Comparison of ENCODE assay signal across 11 cellular contexts in genomic region chr4:185656467-185656890, GRCh38.
A peak's percentile ranks its signal among the peaks of the same experiment; 100 is the strongest.
DNase-seq lines count a peak whose midpoint lies in the region; ATAC-seq, FAIRE-seq and TF ChIP-seq lines count a peak whose summit lies in the region.
"Had no signal": no experiment of that assay in that cellular context is flagged by ENCODE, and none has a peak within 500 bp of the region (broad histone marks: within the 10 kb centered on the region; RNA-seq: fewer than 3 reads in every experiment).

No MANE protein-coding gene starts in this region.

- H3K9me3 ChIP-seq in left ventricle myocardium inferior (replicated peaks) = no peaks in the 10 kb centered on the region
- no peaks in the 10 kb centered on the region for H3K9me3 ChIP-seq in prostate gland

- no peak for FAIRE-seq in GM12891 (lab: Jason Lieb, UNC)

- no peaks in the 10 kb centered on the region for H3K9me3 Mint-ChIP-seq in activated CD4-positive, alpha-beta T cell treated with anti-CD3 and anti-CD28 coated beads, Interleukin-2, amount 10 ng/mL, durations not matched to agents 24 days and 14 days
- H3K9me3 Mint-ChIP-seq in stimulated activated naive B cell treated with anti-CD40 and anti-IgM and Interleukin-4, amounts not matched to agents 10 μg/mL and 1 μg/mL and 100 μg/mL, for 72 hours = no peaks in the 10 kb centered on the region
- H3K9me3 Mint-ChIP-seq: activated CD4-positive, alpha-beta memory T cell treated with anti-CD3 and anti-CD28 coated beads, Interleukin-2, amount 10 ng/mL, durations not matched to agents 7 days and 5 days had no signal

- DNase-seq in AG09319 (ENCODE audit: extremely low read depth, low read depth) = no peak
- peak; percentile 38 for DNase-seq in astrocyte of the cerebellum (ENCODE audit: low read depth)
- DNase-seq in left ventricle myocardium inferior = peak; percentile 47
- peak; percentile 53 for DNase-seq in prostate gland (ENCODE audit: low spot score)
- no peak for DNase-seq in activated CD4-positive, alpha-beta T cell treated with anti-CD3 and anti-CD28 coated beads, Interleukin-2, amount 10 ng/mL, durations not matched to agents 24 days and 14 days
- DNase-seq in GM12891 (ENCODE audit: insufficient read length, low spot score) = no peak
- DNase-seq in stimulated activated naive B cell treated with anti-CD40 and anti-IgM and Interleukin-4, amounts not matched to agents 10 μg/mL and 1 μg/mL and 100 μg/mL, for 72 hours = no peak
- DNase-seq: activated CD4-positive, alpha-beta memory T cell treated with anti-CD3 and anti-CD28 coated beads, Interleukin-2, amount 10 ng/mL, durations not matched to agents 7 days and 5 days; NCI-H82; stimulated activated CD4-positive, alpha-beta T cell treated with anti-CD3 and anti-CD28 coated beads, Interleukin-4, amount 100 ng/mL, for 1 hour had no signal

- peak overlapping the region; percentile 22 for H3K4me3 ChIP-seq in astrocyte of the cerebellum (ENCODE audit: low read depth, low read length)
- peak overlapping the region; percentile 56 for H3K4me3 ChIP-seq in left ventricle myocardium inferior
- H3K4me3 ChIP-seq in prostate gland = peak overlapping the region; percentile 17 to 21

- no peak for ATAC-seq in esophagus mucosa
- ATAC-seq in stimulated activated naive B cell treated with anti-CD40 and anti-IgM and Interleukin-4, amounts not matched to agents 10 μg/mL and 1 μg/mL and 100 μg/mL, for 72 hours (replicated peaks) = no peak

- no peaks in the 10 kb centered on the region for H3K4me1 Mint-ChIP-seq in activated CD4-positive, alpha-beta T cell treated with anti-CD3 and anti-CD28 coated beads, Interleukin-2, amount 10 ng/mL, durations not matched to agents 24 days and 14 days
- H3K4me1 Mint-ChIP-seq in stimulated activated naive B cell treated with anti-CD40 and anti-IgM and Interleukin-4, amounts not matched to agents 10 μg/mL and 1 μg/mL and 100 μg/mL, for 72 hours = no peaks in the 10 kb centered on the region
- H3K4me1 Mint-ChIP-seq: activated CD4-positive, alpha-beta memory T cell treated with anti-CD3 and anti-CD28 coated beads, Interleukin-2, amount 10 ng/mL, durations not matched to agents 7 days and 5 days had no signal

- H3K4me1 ChIP-seq in left ventricle myocardium inferior = peaks cover 89% of the 10 kb centered on the region
- H3K4me1 ChIP-seq in prostate gland (replicated peaks) = peaks cover 7% of the 10 kb centered on the region

- H3K36me3 ChIP-seq in left ventricle myocardium inferior = peaks cover 31% of the 10 kb centered on the region
- H3K36me3 ChIP-seq in prostate gland = no peaks in the 10 kb centered on the region

- no peak overlapping the region for H3K27ac Mint-ChIP-seq in activated CD4-positive, alpha-beta T cell treated with anti-CD3 and anti-CD28 coated beads, Interleukin-2, amount 10 ng/mL, durations not matched to agents 24 days and 14 days
- H3K27ac Mint-ChIP-seq in stimulated activated naive B cell treated with anti-CD40 and anti-IgM and Interleukin-4, amounts not matched to agents 10 μg/mL and 1 μg/mL and 100 μg/mL, for 72 hours = no peak overlapping the region
- H3K27ac Mint-ChIP-seq: activated CD4-positive, alpha-beta memory T cell treated with anti-CD3 and anti-CD28 coated beads, Interleukin-2, amount 10 ng/mL, durations not matched to agents 7 days and 5 days had no signal

- no peaks in the 10 kb centered on the region for H3K27me3 ChIP-seq in left ventricle myocardium inferior (ENCODE audit: low read depth)
- H3K27me3 ChIP-seq in prostate gland (replicated peaks; ENCODE audit: insufficient read depth) = no peaks in the 10 kb centered on the region

- peak; percentile 65 for TF ChIP-seq CTCF in AG09319 (IDR thresholded peaks at IDR 0.05; ENCODE audit: low read depth, low read length)
- peak; percentile 80 for TF ChIP-seq CTCF in astrocyte of the cerebellum (IDR thresholded peaks at IDR 0.05; ENCODE audit: low read depth, low read length, missing control alignments)
- TF ChIP-seq CTCF in left ventricle myocardium inferior (IDR thresholded peaks at IDR 0.05; ENCODE audit: borderline replicate concordance) = peak; percentile 59
- peak in 2 of 4 experiments; percentile 44 to 61 for TF ChIP-seq CTCF in prostate gland (IDR thresholded peaks at IDR 0.05)

- WGBS in prostate gland = 6% methylated on average over 6 of the region's 6 CpGs

- intact Hi-C loops in left ventricle myocardium inferior (cut with micrococcal nuclease) = no loop called here
- intact Hi-C loops in prostate gland (cut with DNase I) = loop anchor here (5.0 to 10.0 kb wide), 4 partner anchors 66 to 366 kb away; partner anchors contain the start of gene SORBS2
- intact Hi-C loops in activated CD4-positive, alpha-beta T cell treated with anti-CD3 and anti-CD28 coated beads, Interleukin-2, amount 10 ng/mL, durations not matched to agents 24 days and 14 days (cut with micrococcal nuclease) = no loop called here

- TF ChIP-seq POLR2A in prostate gland (IDR thresholded peaks at IDR 0.05) (no peak), GM12891 (IDR thresholded peaks at IDR 0.05; ENCODE audit: low read depth, low read length) (no peak)

- H3K27ac ChIP-seq in left ventricle myocardium inferior (replicated peaks) (peak overlapping the region; percentile 86), prostate gland (peak overlapping the region; percentile 77 to 78)

- no peak overlapping the region for H3K4me3 Mint-ChIP-seq in activated CD4-positive, alpha-beta T cell treated with anti-CD3 and anti-CD28 coated beads, Interleukin-2, amount 10 ng/mL, durations not matched to agents 24 days and 14 days
- no peak overlapping the region for H3K4me3 Mint-ChIP-seq in stimulated activated naive B cell treated with anti-CD40 and anti-IgM and Interleukin-4, amounts not matched to agents 10 μg/mL and 1 μg/mL and 100 μg/mL, for 72 hours
- H3K4me3 Mint-ChIP-seq: activated CD4-positive, alpha-beta memory T cell treated with anti-CD3 and anti-CD28 coated beads, Interleukin-2, amount 10 ng/mL, durations not matched to agents 7 days and 5 days had no signal

- H3K27me3 Mint-ChIP-seq in activated CD4-positive, alpha-beta T cell treated with anti-CD3 and anti-CD28 coated beads, Interleukin-2, amount 10 ng/mL, durations not matched to agents 24 days and 14 days = peaks cover 2% of the 10 kb centered on the region
- H3K27me3 Mint-ChIP-seq in stimulated activated naive B cell treated with anti-CD40 and anti-IgM and Interleukin-4, amounts not matched to agents 10 μg/mL and 1 μg/mL and 100 μg/mL, for 72 hours = peaks cover 5 to 18% of the 10 kb centered on the region in 2 donors

- H3K36me3 Mint-ChIP-seq in activated CD4-positive, alpha-beta T cell treated with anti-CD3 and anti-CD28 coated beads, Interleukin-2, amount 10 ng/mL, durations not matched to agents 24 days and 14 days (ENCODE audit: low read depth) = no peaks in the 10 kb centered on the region
- H3K36me3 Mint-ChIP-seq in stimulated activated naive B cell treated with anti-CD40 and anti-IgM and Interleukin-4, amounts not matched to agents 10 μg/mL and 1 μg/mL and 100 μg/mL, for 72 hours = no peaks in the 10 kb centered on the region

- in situ Hi-C loops in astrocyte of the cerebellum (cut with HindIII; ENCODE audit: low sequenced_read_pairs) = no loop called here

TF ChIP-seq in GM12891, 5 proteins besides CTCF, POLR2A, EP300 and RAD21:
- TF ChIP-seq POU2F2 (IDR thresholded peaks at IDR 0.05; ENCODE audit: low read depth, low read length) = no peak
- TF ChIP-seq SPI1 (IDR thresholded peaks at IDR 0.05; ENCODE audit: low read depth, low read length) = no peak
- TF ChIP-seq POLR2AphosphoS5 (IDR thresholded peaks at IDR 0.05; ENCODE audit: low read depth, low read length) = no peak
- TF ChIP-seq TAF1 (IDR thresholded peaks at IDR 0.05; ENCODE audit: low read depth, low read length) = no peak
- TF ChIP-seq PAX5 (IDR thresholded peaks at IDR 0.05; ENCODE audit: insufficient read depth, low read length, severe bottlenecking) = no peak

Comparison
In these comparisons a context has a peak if more than half of its experiments do, and no peak if none do; other contexts are left out.
1. DNase-seq: peak in astrocyte of the cerebellum (single experiment), left ventricle myocardium inferior (single experiment) and prostate gland (single experiment); none in AG09319 (single experiment), activated CD4-positive, alpha-beta T cell treated with anti-CD3 and anti-CD28 coated beads, Interleukin-2, amount 10 ng/mL, durations not matched to agents 24 days and 14 days (single experiment), GM12891 (single experiment) and stimulated activated naive B cell treated with anti-CD40 and anti-IgM and Interleukin-4, amounts not matched to agents 10 μg/mL and 1 μg/mL and 100 μg/mL, for 72 hours (single experiment).
2. Peak in every context shown above with its lines, with median percentiles within 50 percentile points of each other: H3K4me3 ChIP-seq.